Comparison of ENCODE assay signal across 15 cellular contexts in genomic region chr3:130712718-130713423, GRCh38.
"Had no signal": no experiment of that assay in that cellular context is flagged by ENCODE, and none has a peak within 500 bp of the region (broad histone marks: within the 10 kb centered on the region; RNA-seq: fewer than 3 reads in every experiment).

No MANE protein-coding gene starts in this region.

- H3K27ac ChIP-seq: epithelial cell of prostate, gastroesophageal sphincter, sigmoid colon, upper lobe of right lung had no signal

- H3K27ac Mint-ChIP-seq: stimulated activated naive CD8-positive, alpha-beta T cell treated with anti-CD3 and anti-CD28 coated beads, Interleukin-15, Interleukin-2, amounts not matched to agents 100 ng/mL and 50 ng/mL, for 24 hours; T-cell had no signal

- H3K4me3 ChIP-seq: gastroesophageal sphincter, sigmoid colon, upper lobe of right lung had no signal

- H3K4me1 Mint-ChIP-seq: T-cell had no signal

- H3K4me3 Mint-ChIP-seq: stimulated activated naive CD8-positive, alpha-beta T cell treated with anti-CD3 and anti-CD28 coated beads, Interleukin-15, Interleukin-2, amounts not matched to agents 100 ng/mL and 50 ng/mL, for 24 hours; T-cell had no signal

- H3K27me3 ChIP-seq: gastroesophageal sphincter, sigmoid colon, upper lobe of right lung had no signal

- H3K4me1 ChIP-seq: gastroesophageal sphincter, sigmoid colon, upper lobe of right lung had no signal

- ATAC-seq: gastroesophageal sphincter, left ventricle myocardium superior, T-cell, upper lobe of right lung had no signal

- DNase-seq: activated CD4-positive, alpha-beta T cell treated with anti-CD3 and anti-CD28 coated beads, Interleukin-2, amount 50 U/mL, for 4 hours; activated naive CD4-positive, alpha-beta T cell; activated T-cell treated with anti-CD3 and anti-CD28 coated beads, Interleukin-2, amount 50 U/mL, for 48 hours; central memory CD4-positive, alpha-beta T cell; cortex of kidney; effector memory CD4-positive, alpha-beta T cell; left ventricle myocardium superior; mesenchymal stem cell; sigmoid colon; stimulated activated CD4-positive, alpha-beta T cell treated with anti-CD3 and anti-CD28 coated beads, Interleukin-12 subunit alpha, Interleukin-12 subunit beta, amount 100 ng/mL, for 4 hours; T-cell; upper lobe of right lung had no signal

- H3K9me3 Mint-ChIP-seq: stimulated activated naive CD8-positive, alpha-beta T cell treated with anti-CD3 and anti-CD28 coated beads, Interleukin-15, Interleukin-2, amounts not matched to agents 100 ng/mL and 50 ng/mL, for 24 hours; T-cell had no signal

- H3K27me3 Mint-ChIP-seq: stimulated activated naive CD8-positive, alpha-beta T cell treated with anti-CD3 and anti-CD28 coated beads, Interleukin-15, Interleukin-2, amounts not matched to agents 100 ng/mL and 50 ng/mL, for 24 hours; T-cell had no signal

- H3K9me3 ChIP-seq: gastroesophageal sphincter, sigmoid colon, upper lobe of right lung had no signal
